In genomic region chr6:26240157-26240980, GRCh38 we compare ENCODE assay signal across 7 cellular contexts.
A peak's percentile ranks its signal among the peaks of the same experiment; 100 is the strongest.
DNase-seq lines count a peak whose midpoint lies in the region; ATAC-seq and TF ChIP-seq lines count a peak whose summit lies in the region.

No MANE protein-coding gene starts in this region.

- no peak overlapping the region for H3K4me3 Mint-ChIP-seq in endodermal cell

- H3K27me3 Mint-ChIP-seq in endodermal cell (ENCODE audit: insufficient read depth): peaks cover 33% of the 10 kb centered on the region

- ATAC-seq in HG03103 (IDR thresholded peaks at IDR 0.05; ENCODE audit: low read depth, unreplicated experiment): peak; percentile 47

- H3K27ac Mint-ChIP-seq in endodermal cell: no peak overlapping the region

- H3K4me3 ChIP-seq in endodermal cell (ENCODE audit: low read length) (peak overlapping the region; percentile 56), mucosa of stomach (ENCODE audit: low read length) (peak overlapping the region; percentile 21)

- 75 to 87% methylated on average over 40 to 48 of the region's 48 CpGs for WGBS in endodermal cell (ENCODE audit: insufficient coverage in 1 of 2, insufficient read length in 1 of 2), 2 experiments

- peaks cover 4% of the 10 kb centered on the region for H3K9me3 Mint-ChIP-seq in endodermal cell

- H3K4me1 ChIP-seq in endodermal cell (ENCODE audit: control insufficient read depth, insufficient read depth, low read length) (peaks cover 14% of the 10 kb centered on the region), mucosa of stomach (ENCODE audit: control insufficient read depth, insufficient read depth, low read length) (peaks cover 17% of the 10 kb centered on the region)

- H3K27ac ChIP-seq in endodermal cell (ENCODE audit: low read depth, low read length) (no peak overlapping the region), substantia nigra (ENCODE audit: low read depth, low read length, poor library complexity, severe bottlenecking) (peak overlapping the region; percentile 24)

- H3K36me3 ChIP-seq in endodermal cell (ENCODE audit: control insufficient read depth, insufficient read depth, low read length): no peaks in the 10 kb centered on the region
- no peaks in the 10 kb centered on the region for H3K36me3 ChIP-seq in mucosa of stomach (ENCODE audit: control insufficient read depth, insufficient read depth, low read length)

- H3K9me3 ChIP-seq in endodermal cell (ENCODE audit: control insufficient read depth, low read length): peaks cover 3% of the 10 kb centered on the region
- H3K9me3 ChIP-seq in mucosa of stomach (ENCODE audit: control insufficient read depth, low read length): no peaks in the 10 kb centered on the region

- no peaks in the 10 kb centered on the region for H3K36me3 Mint-ChIP-seq in endodermal cell (ENCODE audit: low read depth)

- H3K4me1 Mint-ChIP-seq in endodermal cell: peaks cover 31% of the 10 kb centered on the region

- in situ Hi-C loops in GM18951 (cut with MboI; ENCODE audit: low sequenced_read_pairs, unreplicated experiment): loop anchor here (25.0 kb wide), 1 partner anchor 1572 kb away; a partner anchor contains a TSS

- peak; percentile 99 for TF ChIP-seq POLR2A in GM18951 (IDR thresholded peaks at IDR 0.05; ENCODE audit: extremely low read depth, insufficient read depth, insufficient read length)

- TF ChIP-seq CTCF in endodermal cell (conservative IDR thresholded peaks at IDR 0.05): no peak

- peak overlapping the region; percentile 2 for H3K9ac ChIP-seq in endodermal cell (ENCODE audit: extremely low read depth, low read length, poor library complexity, severe bottlenecking)
- H3K9ac ChIP-seq in mucosa of stomach (ENCODE audit: low read length): peak overlapping the region; percentile 73

- peak; percentile 53 for DNase-seq in activated CD4-positive, alpha-beta T cell treated with anti-CD3 and anti-CD28 coated beads, Interleukin-2, amount 50 U/mL, for 1 hour
- DNase-seq in endodermal cell (peak; percentile 54), substantia nigra (lab: John Stamatoyannopoulos, UW) (peak in 16 of 49 donors; percentile 11 to 52 (median 29)), middle frontal gyrus (ENCODE audit: extremely low spot score, low spot score) (no peak)

- H3K27me3 ChIP-seq in endodermal cell (ENCODE audit: control insufficient read depth, insufficient read depth, low read length, poor library complexity, severe bottlenecking): peaks cover 36% of the 10 kb centered on the region
- H3K27me3 ChIP-seq in mucosa of stomach (ENCODE audit: control insufficient read depth, insufficient read depth, low read length): no peaks in the 10 kb centered on the region
